ENCODE assay signal across 16 cellular contexts in genomic region chr7:139669106-139670061, GRCh38.
DNase-seq lines count a peak whose midpoint lies in the region; ATAC-seq, FAIRE-seq and TF ChIP-seq lines count a peak whose summit lies in the region.
"Had no signal": no experiment of that assay in that cellular context is flagged by ENCODE, and none has a peak within 500 bp of the region (broad histone marks: within the 10 kb centered on the region; RNA-seq: fewer than 3 reads in every experiment).

No MANE protein-coding gene starts in this region.

- H3K27me3 Mint-ChIP-seq in activated naive CD8-positive, alpha-beta T cell treated with anti-CD3 and anti-CD28 coated beads for 36 hours: no peaks in the 10 kb centered on the region
- no peaks in the 10 kb centered on the region for H3K27me3 Mint-ChIP-seq in natural killer cell treated with Interleukin-12 subunit alpha and Interleukin-12 subunit beta and Interleukin-15 and Interleukin-18, amount 100 ng/mL, for 72 hours
- H3K27me3 Mint-ChIP-seq: brain had no signal

- FAIRE-seq in HTR-8/SVneo (lab: Jason Lieb, UNC): no peak

- no peaks in the 10 kb centered on the region for H3K36me3 ChIP-seq in H7 (replicated peaks; ENCODE audit: control insufficient read depth, insufficient read depth, low read length)

- H3K9me3 Mint-ChIP-seq in activated naive CD8-positive, alpha-beta T cell treated with anti-CD3 and anti-CD28 coated beads for 36 hours: no peaks in the 10 kb centered on the region
- no peaks in the 10 kb centered on the region for H3K9me3 Mint-ChIP-seq in natural killer cell treated with Interleukin-12 subunit alpha and Interleukin-12 subunit beta and Interleukin-15 and Interleukin-18, amount 100 ng/mL, for 72 hours
- H3K9me3 Mint-ChIP-seq: brain, mesothelial cell of epicardium had no signal

- no peak for TF ChIP-seq CTCF in AG10803 (conservative IDR thresholded peaks at IDR 0.05; ENCODE audit: low read length)
- no peak for TF ChIP-seq CTCF in GM12865 (IDR thresholded peaks at IDR 0.05; ENCODE audit: insufficient read depth, low read depth, low read length, missing control alignments)

- peak overlapping the region; percentile 56 for H3K4me3 Mint-ChIP-seq in activated naive CD8-positive, alpha-beta T cell treated with anti-CD3 and anti-CD28 coated beads for 36 hours
- peak overlapping the region; percentile 51 for H3K4me3 Mint-ChIP-seq in natural killer cell treated with Interleukin-12 subunit alpha and Interleukin-12 subunit beta and Interleukin-15 and Interleukin-18, amount 100 ng/mL, for 72 hours
- H3K4me3 Mint-ChIP-seq: brain, mesothelial cell of epicardium had no signal

- DNase-seq in AG10803 (ENCODE audit: low read depth) (peak; percentile 51), GM12865 (ENCODE audit: low read depth) (peak; percentile 47), H7 (no peak), HTR-8/SVneo (ENCODE audit: insufficient read length, low spot score) (no peak)
- peak; percentile 30 for DNase-seq in activated naive CD8-positive, alpha-beta T cell treated with anti-CD3 and anti-CD28 coated beads for 36 hours
- no peak for DNase-seq in natural killer cell treated with Interleukin-12 subunit alpha and Interleukin-12 subunit beta and Interleukin-15 and Interleukin-18, amount 100 ng/mL, for 72 hours (ENCODE audit: low spot score)
- DNase-seq: C1 segment of cervical spinal cord; foreskin keratinocyte; MG63; NCI-H2107; stimulated activated CD8-positive, alpha-beta memory T cell treated with anti-CD3 and anti-CD28 coated beads, Interleukin-4, amount 100 ng/mL, for 48 hours had no signal

- H3K27me3 ChIP-seq in H7 (ENCODE audit: control insufficient read depth, insufficient read depth, low read length): no peaks in the 10 kb centered on the region
- H3K27me3 ChIP-seq: foreskin keratinocyte, MG63, SJSA1 had no signal

- H3K27ac Mint-ChIP-seq in activated naive CD8-positive, alpha-beta T cell treated with anti-CD3 and anti-CD28 coated beads for 36 hours: peak overlapping the region; percentile 90
- H3K27ac Mint-ChIP-seq in natural killer cell treated with Interleukin-12 subunit alpha and Interleukin-12 subunit beta and Interleukin-15 and Interleukin-18, amount 100 ng/mL, for 72 hours: peak overlapping the region; percentile 69 to 96
- H3K27ac Mint-ChIP-seq: mesothelial cell of epicardium had no signal

- peaks cover 6% of the 10 kb centered on the region for H3K36me3 Mint-ChIP-seq in activated naive CD8-positive, alpha-beta T cell treated with anti-CD3 and anti-CD28 coated beads for 36 hours
- H3K36me3 Mint-ChIP-seq in natural killer cell treated with Interleukin-12 subunit alpha and Interleukin-12 subunit beta and Interleukin-15 and Interleukin-18, amount 100 ng/mL, for 72 hours: peaks cover 26% of the 10 kb centered on the region

- ATAC-seq in natural killer cell treated with Interleukin-12 subunit alpha and Interleukin-12 subunit beta and Interleukin-15 and Interleukin-18, amount 100 ng/mL, for 72 hours: no peak
- ATAC-seq in HG02588 (IDR thresholded peaks at IDR 0.05; ENCODE audit: unreplicated experiment): no peak
- no peak for ATAC-seq in GM21367 (IDR thresholded peaks at IDR 0.05; ENCODE audit: unreplicated experiment)
- ATAC-seq: foreskin keratinocyte had no signal

- H3K4me1 Mint-ChIP-seq in activated naive CD8-positive, alpha-beta T cell treated with anti-CD3 and anti-CD28 coated beads for 36 hours: peaks cover 34% of the 10 kb centered on the region
- H3K4me1 Mint-ChIP-seq in natural killer cell treated with Interleukin-12 subunit alpha and Interleukin-12 subunit beta and Interleukin-15 and Interleukin-18, amount 100 ng/mL, for 72 hours (ENCODE audit: low read depth in 2 of 2): peaks cover 51 to 57% of the 10 kb centered on the region in 2 donors

- H3K4me3 ChIP-seq in AG10803 (ENCODE audit: low read length) (no peak overlapping the region), GM12865 (ENCODE audit: low read depth, low read length) (no peak overlapping the region), H7 (ENCODE audit: insufficient read depth, low read depth, low read length) (no peak overlapping the region)
- H3K4me3 ChIP-seq: MG63, SJSA1 had no signal

Comparison
In these comparisons a context has a peak if more than half of its experiments do, and no peak if none do; other contexts are left out.
1. DNase-seq: peak in AG10803 (single experiment), GM12865 (single experiment) and activated naive CD8-positive, alpha-beta T cell treated with anti-CD3 and anti-CD28 coated beads for 36 hours (single experiment); none in natural killer cell treated with Interleukin-12 subunit alpha and Interleukin-12 subunit beta and Interleukin-15 and Interleukin-18, amount 100 ng/mL, for 72 hours (single experiment), H7 (single experiment) and HTR-8/SVneo (single experiment).